Comparison of ENCODE assay signal across 1 cellular context in the genomic region with DNA sequence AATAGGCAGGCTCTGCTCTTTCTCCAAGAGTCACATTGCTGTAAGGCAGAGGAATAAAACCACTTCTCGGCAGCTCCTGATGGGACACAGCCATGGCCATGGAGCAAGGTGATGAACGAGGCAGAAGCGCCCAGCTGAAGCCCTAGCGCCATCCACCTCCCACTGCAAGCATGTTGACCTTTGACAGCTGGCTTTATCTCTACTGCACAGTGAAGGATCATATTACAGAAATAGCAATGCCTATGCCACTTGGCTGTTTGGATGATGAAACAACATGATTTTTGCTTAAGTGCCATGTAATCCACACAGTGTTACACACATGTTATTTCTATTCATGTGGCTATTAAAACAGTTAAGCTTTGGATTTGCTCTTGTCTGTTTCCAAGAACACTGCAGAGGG.
TF ChIP-seq lines count a peak whose summit lies in the region.

No MANE protein-coding gene starts in this region.

TF ChIP-seq in HepG2, 621 proteins besides CTCF, POLR2A, EP300 and RAD21 (continued from another document):
- TF ChIP-seq, protein P1, sequence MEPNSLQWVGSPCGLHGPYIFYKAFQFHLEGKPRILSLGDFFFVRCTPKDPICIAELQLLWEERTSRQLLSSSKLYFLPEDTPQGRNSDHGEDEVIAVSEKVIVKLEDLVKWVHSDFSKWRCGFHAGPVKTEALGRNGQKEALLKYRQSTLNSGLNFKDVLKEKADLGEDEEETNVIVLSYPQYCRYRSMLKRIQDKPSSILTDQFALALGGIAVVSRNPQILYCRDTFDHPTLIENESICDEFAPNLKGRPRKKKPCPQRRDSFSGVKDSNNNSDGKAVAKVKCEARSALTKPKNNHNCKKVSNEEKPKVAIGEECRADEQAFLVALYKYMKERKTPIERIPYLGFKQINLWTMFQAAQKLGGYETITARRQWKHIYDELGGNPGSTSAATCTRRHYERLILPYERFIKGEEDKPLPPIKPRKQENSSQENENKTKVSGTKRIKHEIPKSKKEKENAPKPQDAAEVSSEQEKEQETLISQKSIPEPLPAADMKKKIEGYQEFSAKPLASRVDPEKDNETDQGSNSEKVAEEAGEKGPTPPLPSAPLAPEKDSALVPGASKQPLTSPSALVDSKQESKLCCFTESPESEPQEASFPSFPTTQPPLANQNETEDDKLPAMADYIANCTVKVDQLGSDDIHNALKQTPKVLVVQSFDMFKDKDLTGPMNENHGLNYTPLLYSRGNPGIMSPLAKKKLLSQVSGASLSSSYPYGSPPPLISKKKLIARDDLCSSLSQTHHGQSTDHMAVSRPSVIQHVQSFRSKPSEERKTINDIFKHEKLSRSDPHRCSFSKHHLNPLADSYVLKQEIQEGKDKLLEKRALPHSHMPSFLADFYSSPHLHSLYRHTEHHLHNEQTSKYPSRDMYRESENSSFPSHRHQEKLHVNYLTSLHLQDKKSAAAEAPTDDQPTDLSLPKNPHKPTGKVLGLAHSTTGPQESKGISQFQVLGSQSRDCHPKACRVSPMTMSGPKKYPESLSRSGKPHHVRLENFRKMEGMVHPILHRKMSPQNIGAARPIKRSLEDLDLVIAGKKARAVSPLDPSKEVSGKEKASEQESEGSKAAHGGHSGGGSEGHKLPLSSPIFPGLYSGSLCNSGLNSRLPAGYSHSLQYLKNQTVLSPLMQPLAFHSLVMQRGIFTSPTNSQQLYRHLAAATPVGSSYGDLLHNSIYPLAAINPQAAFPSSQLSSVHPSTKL (CRISPR knock-in tag; IDR thresholded peaks at IDR 0.05): peak; percentile 48
- TF ChIP-seq, protein P2, sequence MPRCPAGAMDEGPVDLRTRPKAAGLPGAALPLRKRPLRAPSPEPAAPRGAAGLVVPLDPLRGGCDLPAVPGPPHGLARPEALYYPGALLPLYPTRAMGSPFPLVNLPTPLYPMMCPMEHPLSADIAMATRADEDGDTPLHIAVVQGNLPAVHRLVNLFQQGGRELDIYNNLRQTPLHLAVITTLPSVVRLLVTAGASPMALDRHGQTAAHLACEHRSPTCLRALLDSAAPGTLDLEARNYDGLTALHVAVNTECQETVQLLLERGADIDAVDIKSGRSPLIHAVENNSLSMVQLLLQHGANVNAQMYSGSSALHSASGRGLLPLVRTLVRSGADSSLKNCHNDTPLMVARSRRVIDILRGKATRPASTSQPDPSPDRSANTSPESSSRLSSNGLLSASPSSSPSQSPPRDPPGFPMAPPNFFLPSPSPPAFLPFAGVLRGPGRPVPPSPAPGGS (CRISPR knock-in tag; IDR thresholded peaks at IDR 0.05): no peak
- TF ChIP-seq ZNF737 (CRISPR knock-in tag; IDR thresholded peaks at IDR 0.05; ENCODE audit: borderline replicate concordance) (no peak), MLLT10 (CRISPR knock-in tag; IDR thresholded peaks at IDR 0.05) (no peak)
- TF ChIP-seq, protein P3, sequence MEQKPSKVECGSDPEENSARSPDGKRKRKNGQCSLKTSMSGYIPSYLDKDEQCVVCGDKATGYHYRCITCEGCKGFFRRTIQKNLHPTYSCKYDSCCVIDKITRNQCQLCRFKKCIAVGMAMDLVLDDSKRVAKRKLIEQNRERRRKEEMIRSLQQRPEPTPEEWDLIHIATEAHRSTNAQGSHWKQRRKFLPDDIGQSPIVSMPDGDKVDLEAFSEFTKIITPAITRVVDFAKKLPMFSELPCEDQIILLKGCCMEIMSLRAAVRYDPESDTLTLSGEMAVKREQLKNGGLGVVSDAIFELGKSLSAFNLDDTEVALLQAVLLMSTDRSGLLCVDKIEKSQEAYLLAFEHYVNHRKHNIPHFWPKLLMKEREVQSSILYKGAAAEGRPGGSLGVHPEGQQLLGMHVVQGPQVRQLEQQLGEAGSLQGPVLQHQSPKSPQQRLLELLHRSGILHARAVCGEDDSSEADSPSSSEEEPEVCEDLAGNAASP (CRISPR knock-in tag; IDR thresholded peaks at IDR 0.05; ENCODE audit: borderline replicate concordance): no peak
- TF ChIP-seq, protein P4, sequence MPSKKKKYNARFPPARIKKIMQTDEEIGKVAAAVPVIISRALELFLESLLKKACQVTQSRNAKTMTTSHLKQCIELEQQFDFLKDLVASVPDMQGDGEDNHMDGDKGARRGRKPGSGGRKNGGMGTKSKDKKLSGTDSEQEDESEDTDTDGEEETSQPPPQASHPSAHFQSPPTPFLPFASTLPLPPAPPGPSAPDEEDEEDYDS (CRISPR knock-in tag; IDR thresholded peaks at IDR 0.05): no peak
- TF ChIP-seq, protein P5, sequence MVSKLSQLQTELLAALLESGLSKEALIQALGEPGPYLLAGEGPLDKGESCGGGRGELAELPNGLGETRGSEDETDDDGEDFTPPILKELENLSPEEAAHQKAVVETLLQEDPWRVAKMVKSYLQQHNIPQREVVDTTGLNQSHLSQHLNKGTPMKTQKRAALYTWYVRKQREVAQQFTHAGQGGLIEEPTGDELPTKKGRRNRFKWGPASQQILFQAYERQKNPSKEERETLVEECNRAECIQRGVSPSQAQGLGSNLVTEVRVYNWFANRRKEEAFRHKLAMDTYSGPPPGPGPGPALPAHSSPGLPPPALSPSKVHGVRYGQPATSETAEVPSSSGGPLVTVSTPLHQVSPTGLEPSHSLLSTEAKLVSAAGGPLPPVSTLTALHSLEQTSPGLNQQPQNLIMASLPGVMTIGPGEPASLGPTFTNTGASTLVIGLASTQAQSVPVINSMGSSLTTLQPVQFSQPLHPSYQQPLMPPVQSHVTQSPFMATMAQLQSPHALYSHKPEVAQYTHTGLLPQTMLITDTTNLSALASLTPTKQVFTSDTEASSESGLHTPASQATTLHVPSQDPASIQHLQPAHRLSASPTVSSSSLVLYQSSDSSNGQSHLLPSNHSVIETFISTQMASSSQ (IDR thresholded peaks at IDR 0.05; ENCODE audit: low read depth): no peak
- TF ChIP-seq, protein P5 (CRISPR knock-in tag; IDR thresholded peaks at IDR 0.05; ENCODE audit: borderline replicate concordance): no peak
